2 cellular contexts compared by ENCODE assay signal in the genomic region with DNA sequence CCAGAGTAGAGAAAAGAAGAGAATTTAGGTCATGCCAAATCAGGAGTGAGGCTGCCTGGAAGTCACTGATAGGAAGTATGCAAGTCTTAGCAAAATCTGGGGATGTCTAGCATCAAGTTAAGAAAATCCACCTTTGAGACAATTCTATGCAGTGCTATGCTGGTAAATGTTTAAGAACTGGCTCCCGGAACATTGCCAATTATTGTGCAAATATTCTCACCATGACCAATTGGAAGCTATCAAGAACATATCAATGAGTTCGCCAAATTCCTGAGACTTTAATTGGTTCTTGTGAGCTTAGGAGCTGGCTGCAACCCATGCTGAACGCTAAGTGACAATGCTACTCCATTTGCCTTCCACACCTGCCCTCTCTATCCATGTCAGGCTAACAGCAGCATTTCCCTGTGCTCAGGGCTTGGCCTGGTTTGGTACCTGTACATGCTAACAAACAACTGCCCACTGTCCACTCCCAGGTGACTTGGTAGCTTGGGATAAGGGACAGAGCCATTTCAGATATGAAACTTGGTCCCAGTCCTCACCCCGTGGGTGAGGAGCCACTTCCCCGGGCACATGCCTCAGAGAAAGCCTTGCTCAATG.
TF ChIP-seq lines count a peak whose summit lies in the region.

No MANE protein-coding gene starts in this region.

TF ChIP-seq in liver, 16 proteins besides CTCF, POLR2A, EP300 and RAD21:
- peak; percentile 38 for TF ChIP-seq SP1 (IDR thresholded peaks at IDR 0.05)
- peak in 1 of 2 donors; percentile 41 for TF ChIP-seq HNF4A (conservative IDR thresholded peaks at IDR 0.05)
- no peak for TF ChIP-seq RXRA (IDR thresholded peaks at IDR 0.05)

TF ChIP-seq in HepG2, 621 proteins besides CTCF, POLR2A, EP300 and RAD21:
- TF ChIP-seq KAT8 (CRISPR knock-in tag; IDR thresholded peaks at IDR 0.05), result no peak
- TF ChIP-seq ATF3 (CRISPR knock-in tag; IDR thresholded peaks at IDR 0.05), result no peak
- no peak for TF ChIP-seq BRCA1 (CRISPR knock-in tag; IDR thresholded peaks at IDR 0.05)
- TF ChIP-seq, protein P1, sequence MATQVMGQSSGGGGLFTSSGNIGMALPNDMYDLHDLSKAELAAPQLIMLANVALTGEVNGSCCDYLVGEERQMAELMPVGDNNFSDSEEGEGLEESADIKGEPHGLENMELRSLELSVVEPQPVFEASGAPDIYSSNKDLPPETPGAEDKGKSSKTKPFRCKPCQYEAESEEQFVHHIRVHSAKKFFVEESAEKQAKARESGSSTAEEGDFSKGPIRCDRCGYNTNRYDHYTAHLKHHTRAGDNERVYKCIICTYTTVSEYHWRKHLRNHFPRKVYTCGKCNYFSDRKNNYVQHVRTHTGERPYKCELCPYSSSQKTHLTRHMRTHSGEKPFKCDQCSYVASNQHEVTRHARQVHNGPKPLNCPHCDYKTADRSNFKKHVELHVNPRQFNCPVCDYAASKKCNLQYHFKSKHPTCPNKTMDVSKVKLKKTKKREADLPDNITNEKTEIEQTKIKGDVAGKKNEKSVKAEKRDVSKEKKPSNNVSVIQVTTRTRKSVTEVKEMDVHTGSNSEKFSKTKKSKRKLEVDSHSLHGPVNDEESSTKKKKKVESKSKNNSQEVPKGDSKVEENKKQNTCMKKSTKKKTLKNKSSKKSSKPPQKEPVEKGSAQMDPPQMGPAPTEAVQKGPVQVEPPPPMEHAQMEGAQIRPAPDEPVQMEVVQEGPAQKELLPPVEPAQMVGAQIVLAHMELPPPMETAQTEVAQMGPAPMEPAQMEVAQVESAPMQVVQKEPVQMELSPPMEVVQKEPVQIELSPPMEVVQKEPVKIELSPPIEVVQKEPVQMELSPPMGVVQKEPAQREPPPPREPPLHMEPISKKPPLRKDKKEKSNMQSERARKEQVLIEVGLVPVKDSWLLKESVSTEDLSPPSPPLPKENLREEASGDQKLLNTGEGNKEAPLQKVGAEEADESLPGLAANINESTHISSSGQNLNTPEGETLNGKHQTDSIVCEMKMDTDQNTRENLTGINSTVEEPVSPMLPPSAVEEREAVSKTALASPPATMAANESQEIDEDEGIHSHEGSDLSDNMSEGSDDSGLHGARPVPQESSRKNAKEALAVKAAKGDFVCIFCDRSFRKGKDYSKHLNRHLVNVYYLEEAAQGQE (IDR thresholded peaks at IDR 0.05; ENCODE audit: borderline replicate concordance in 1 of 2, low read depth in 1 of 2, low read length in 2 of 2), result no peak
- TF ChIP-seq MTA3 (CRISPR knock-in tag; IDR thresholded peaks at IDR 0.05), result no peak
- no peak for TF ChIP-seq ZNF44 (CRISPR knock-in tag; IDR thresholded peaks at IDR 0.05)
- no peak for TF ChIP-seq NFE2L2 (IDR thresholded peaks at IDR 0.05; ENCODE audit: low read length)
- TF ChIP-seq CREM (IDR thresholded peaks at IDR 0.05), result no peak
- no peak for TF ChIP-seq CREM (CRISPR knock-in tag; IDR thresholded peaks at IDR 0.05)
- TF ChIP-seq ZNF33B (CRISPR knock-in tag; IDR thresholded peaks at IDR 0.05), result no peak
- no peak for TF ChIP-seq CBX5 (CRISPR knock-in tag; IDR thresholded peaks at IDR 0.05; ENCODE audit: borderline replicate concordance)
- TF ChIP-seq HNRNPK (IDR thresholded peaks at IDR 0.05; ENCODE audit: low read depth, low read length, poor library complexity, severe bottlenecking), result no peak
- TF ChIP-seq ZC3H4 (CRISPR knock-in tag; IDR thresholded peaks at IDR 0.05; ENCODE audit: borderline replicate concordance), result no peak
- TF ChIP-seq ZNF777 (CRISPR knock-in tag; IDR thresholded peaks at IDR 0.05), result no peak
- TF ChIP-seq ZNF256 (CRISPR knock-in tag; conservative IDR thresholded peaks at IDR 0.05), result no peak
- no peak for TF ChIP-seq CREB1 (IDR thresholded peaks at IDR 0.05)
- no peak for TF ChIP-seq CREB1 (CRISPR knock-in tag; IDR thresholded peaks at IDR 0.05)
- TF ChIP-seq DMAP1 (CRISPR knock-in tag; IDR thresholded peaks at IDR 0.05), result no peak
- no peak for TF ChIP-seq ERF (CRISPR knock-in tag; IDR thresholded peaks at IDR 0.05)
- TF ChIP-seq, protein P2, sequence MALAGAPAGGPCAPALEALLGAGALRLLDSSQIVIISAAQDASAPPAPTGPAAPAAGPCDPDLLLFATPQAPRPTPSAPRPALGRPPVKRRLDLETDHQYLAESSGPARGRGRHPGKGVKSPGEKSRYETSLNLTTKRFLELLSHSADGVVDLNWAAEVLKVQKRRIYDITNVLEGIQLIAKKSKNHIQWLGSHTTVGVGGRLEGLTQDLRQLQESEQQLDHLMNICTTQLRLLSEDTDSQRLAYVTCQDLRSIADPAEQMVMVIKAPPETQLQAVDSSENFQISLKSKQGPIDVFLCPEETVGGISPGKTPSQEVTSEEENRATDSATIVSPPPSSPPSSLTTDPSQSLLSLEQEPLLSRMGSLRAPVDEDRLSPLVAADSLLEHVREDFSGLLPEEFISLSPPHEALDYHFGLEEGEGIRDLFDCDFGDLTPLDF (CRISPR knock-in tag; IDR thresholded peaks at IDR 0.05), result no peak
- no peak for TF ChIP-seq ZKSCAN8 (CRISPR knock-in tag; IDR thresholded peaks at IDR 0.05; ENCODE audit: borderline replicate concordance)
- TF ChIP-seq ZFP90 (CRISPR knock-in tag; IDR thresholded peaks at IDR 0.05; ENCODE audit: borderline replicate concordance), result no peak
